ENCODE assay signal across 23 cellular contexts in genomic region chr5:16707869-16708192, GRCh38.
"Had no signal": no experiment of that assay in that cellular context is flagged by ENCODE, and none has a peak within 500 bp of the region (broad histone marks: within the 10 kb centered on the region; RNA-seq: fewer than 3 reads in every experiment).

No MANE protein-coding gene starts in this region.

- H3K4me1 Mint-ChIP-seq: activated CD4-positive, alpha-beta T cell treated with anti-CD3 and anti-CD28 coated beads, Interleukin-2, amount 10 ng/mL, durations not matched to agents 7 days and 5 days; activated naive CD4-positive, alpha-beta T cell treated with anti-CD3 and anti-CD28 coated beads, Interleukin-2, amount 10 ng/mL, durations not matched to agents 7 days and 5 days; activated naive CD8-positive, alpha-beta T cell treated with anti-CD3 and anti-CD28 coated beads for 36 hours; T-cell had no signal

- H3K4me3 ChIP-seq: SJSA1 had no signal

- H3K27ac Mint-ChIP-seq: activated CD4-positive, alpha-beta memory T cell treated with anti-CD3 and anti-CD28 coated beads for 36 hours; activated CD4-positive, alpha-beta T cell treated with anti-CD3 and anti-CD28 coated beads, Interleukin-2, amount 10 ng/mL, durations not matched to agents 7 days and 5 days; activated naive CD4-positive, alpha-beta T cell treated with anti-CD3 and anti-CD28 coated beads, Interleukin-2, amount 10 ng/mL, durations not matched to agents 7 days and 5 days; activated naive CD8-positive, alpha-beta T cell treated with anti-CD3 and anti-CD28 coated beads for 36 hours; activated T-helper 2 cell treated with anti-CD3 and anti-CD28 coated beads, Interferon-gamma antibody, Interleukin-2, Interleukin-4, amounts not matched to agents 10 μg/mL and 5 μg/mL and 100 μg/mL, durations not matched to agents 14 hours and 24 hours and 36 hours; T-cell had no signal

- H3K36me3 Mint-ChIP-seq: activated CD4-positive, alpha-beta memory T cell treated with anti-CD3 and anti-CD28 coated beads for 36 hours; activated naive CD4-positive, alpha-beta T cell treated with anti-CD3 and anti-CD28 coated beads, Interleukin-2, amount 10 ng/mL, durations not matched to agents 7 days and 5 days; activated naive CD8-positive, alpha-beta T cell treated with anti-CD3 and anti-CD28 coated beads for 36 hours; T-cell had no signal

- H3K27me3 ChIP-seq: SJSA1 had no signal

- H3K9me3 ChIP-seq: SJSA1 had no signal

- DNase-seq: activated CD4-positive, alpha-beta memory T cell treated with anti-CD3 and anti-CD28 coated beads for 36 hours; activated CD4-positive, alpha-beta T cell treated with anti-CD3 and anti-CD28 coated beads, Interleukin-2, amount 10 ng/mL, durations not matched to agents 7 days and 5 days; activated CD4-positive, CD25-positive, alpha-beta regulatory T cell; activated CD8-positive, alpha-beta memory T cell treated with anti-CD3 and anti-CD28 coated beads for 24 hours; activated gamma-delta T cell treated with Interleukin-2 at 50 U/mL for 16 hours; activated naive CD4-positive, alpha-beta T cell treated with anti-CD3 and anti-CD28 coated beads, Interleukin-2, amount 10 ng/mL, durations not matched to agents 7 days and 5 days; activated naive CD8-positive, alpha-beta T cell treated with anti-CD3 and anti-CD28 coated beads for 36 hours; activated T-cell treated with anti-CD3 and anti-CD28 coated beads, Interleukin-2, amount 50 U/mL, for 48 hours; central memory CD4-positive, alpha-beta T cell; KG1; NCI-H1048; NCI-H146; NCI-H1930; NCI-H2107; NCI-H2171 treated with DMSO at 0.1 percent for 48 hours; NCI-H226; NCI-H774; RPMI8226; T-cell; T-helper 2 cell; T1000 had no signal

- H3K4me3 Mint-ChIP-seq: activated CD4-positive, alpha-beta memory T cell treated with anti-CD3 and anti-CD28 coated beads for 36 hours; activated CD4-positive, alpha-beta T cell treated with anti-CD3 and anti-CD28 coated beads, Interleukin-2, amount 10 ng/mL, durations not matched to agents 7 days and 5 days; activated naive CD4-positive, alpha-beta T cell treated with anti-CD3 and anti-CD28 coated beads, Interleukin-2, amount 10 ng/mL, durations not matched to agents 7 days and 5 days; activated naive CD8-positive, alpha-beta T cell treated with anti-CD3 and anti-CD28 coated beads for 36 hours; T-cell had no signal

- H3K9me3 Mint-ChIP-seq: activated CD4-positive, alpha-beta memory T cell treated with anti-CD3 and anti-CD28 coated beads for 36 hours; activated CD4-positive, alpha-beta T cell treated with anti-CD3 and anti-CD28 coated beads, Interleukin-2, amount 10 ng/mL, durations not matched to agents 7 days and 5 days; activated naive CD4-positive, alpha-beta T cell treated with anti-CD3 and anti-CD28 coated beads, Interleukin-2, amount 10 ng/mL, durations not matched to agents 7 days and 5 days; activated naive CD8-positive, alpha-beta T cell treated with anti-CD3 and anti-CD28 coated beads for 36 hours; activated T-helper 2 cell treated with anti-CD3 and anti-CD28 coated beads, Interferon-gamma antibody, Interleukin-2, Interleukin-4, amounts not matched to agents 10 μg/mL and 5 μg/mL and 100 μg/mL, durations not matched to agents 14 hours and 24 hours and 36 hours; T-cell had no signal

- H3K27me3 Mint-ChIP-seq: activated CD4-positive, alpha-beta T cell treated with anti-CD3 and anti-CD28 coated beads, Interleukin-2, amount 10 ng/mL, durations not matched to agents 7 days and 5 days had no signal

- H3K27ac ChIP-seq: SJSA1 had no signal
